ENCODE assay signal across 12 cellular contexts in genomic region chr6:8499540-8499939, GRCh38.
A peak's percentile ranks its signal among the peaks of the same experiment; 100 is the strongest.
DNase-seq lines count a peak whose midpoint lies in the region; ATAC-seq, FAIRE-seq and TF ChIP-seq lines count a peak whose summit lies in the region.
"Had no signal": no experiment of that assay in that cellular context is flagged by ENCODE, and none has a peak within 500 bp of the region (broad histone marks: within the 10 kb centered on the region; RNA-seq: fewer than 3 reads in every experiment).

No MANE protein-coding gene starts in this region.

- DNase-seq in GM12865 (ENCODE audit: low read depth) (no peak), PC-9 (peak in 1 of 2 experiments; percentile 8), foreskin melanocyte (peak; percentile 38), H54 (ENCODE audit: insufficient read length, low spot score) (no peak), NCI-H774 (lab: John Stamatoyannopoulos, UW) (no peak)
- DNase-seq in stimulated activated naive B cell treated with anti-CD40 and anti-IgM and Interleukin-4, amounts not matched to agents 10 μg/mL and 1 μg/mL and 100 μg/mL, for 72 hours, result no peak
- DNase-seq: activated CD4-positive, alpha-beta T cell treated with anti-CD3 and anti-CD28 coated beads, Interleukin-2, amount 50 U/mL, for 4 hours; effector memory CD4-positive, alpha-beta T cell; HCEC 1CT; NCI-H1694 treated with DMSO at 0.1 percent for 48 hours had no signal

- no peaks in the 10 kb centered on the region for H3K27me3 ChIP-seq in PC-9 (ENCODE audit: insufficient read depth, low read depth)

- no peaks in the 10 kb centered on the region for H3K9me3 ChIP-seq in PC-9 (ENCODE audit: insufficient read depth, low read depth)

- H4K20me1 ChIP-seq in PC-9 (ENCODE audit: insufficient read depth), result no peaks in the 10 kb centered on the region

- intact Hi-C loops in PC-9 (cut with micrococcal nuclease; ENCODE audit: unreplicated experiment), result loop anchor here (2.0 kb wide), 1 partner anchor 1929 kb away; no protein-coding TSS in a partner anchor

- no peak for TF ChIP-seq POLR2A in H54 (IDR thresholded peaks at IDR 0.05; ENCODE audit: low read depth, low read length)

- no peaks in the 10 kb centered on the region for H3F3A ChIP-seq in PC-9 (ENCODE audit: insufficient read depth, low read depth)

- no peak for ATAC-seq in GM21529 (IDR thresholded peaks at IDR 0.05; ENCODE audit: unreplicated experiment)
- ATAC-seq in stimulated activated naive B cell treated with anti-CD40 and anti-IgM and Interleukin-4, amounts not matched to agents 10 μg/mL and 1 μg/mL and 100 μg/mL, for 72 hours (replicated peaks), result no peak

- no peak overlapping the region for H3K27ac ChIP-seq in 22Rv1
- H3K27ac ChIP-seq in PC-9, result no peak overlapping the region

- H3K4me3 Mint-ChIP-seq in stimulated activated naive B cell treated with anti-CD40 and anti-IgM and Interleukin-4, amounts not matched to agents 10 μg/mL and 1 μg/mL and 100 μg/mL, for 72 hours, result no peak overlapping the region

- no TSS peak for BruUV-seq in PC-9 (replicated peaks; lab: Mats Ljungman, UMichigan)

- H3K9me2 ChIP-seq in PC-9 (ENCODE audit: insufficient read depth), result no peaks in the 10 kb centered on the region

- TF ChIP-seq CTCF in 22Rv1 (IDR thresholded peaks at IDR 0.05), result peak; percentile 77
- TF ChIP-seq CTCF in GM12865 (IDR thresholded peaks at IDR 0.05; ENCODE audit: insufficient read depth, low read depth, low read length, missing control alignments), result peak; percentile 14
- peak; percentile 62 for TF ChIP-seq CTCF in PC-9 (conservative IDR thresholded peaks at IDR 0.05)

- peaks cover 0 to 8% of the 10 kb centered on the region in 2 donors for H3K9me3 Mint-ChIP-seq in stimulated activated naive B cell treated with anti-CD40 and anti-IgM and Interleukin-4, amounts not matched to agents 10 μg/mL and 1 μg/mL and 100 μg/mL, for 72 hours

- no peaks in the 10 kb centered on the region for H3K4me1 ChIP-seq in PC-9 (replicated peaks; ENCODE audit: insufficient read depth)

- no peaks in the 10 kb centered on the region for H3K36me3 Mint-ChIP-seq in stimulated activated naive B cell treated with anti-CD40 and anti-IgM and Interleukin-4, amounts not matched to agents 10 μg/mL and 1 μg/mL and 100 μg/mL, for 72 hours

- peaks cover 0 to 18% of the 10 kb centered on the region in 2 donors for H3K27me3 Mint-ChIP-seq in stimulated activated naive B cell treated with anti-CD40 and anti-IgM and Interleukin-4, amounts not matched to agents 10 μg/mL and 1 μg/mL and 100 μg/mL, for 72 hours

- H3K4me2 ChIP-seq in PC-9, result no peak overlapping the region

- POLR2A ChIA-PET in PC-9 (lab: Charles Lee; ENCODE audit: unreplicated experiment), result no interaction called here

- no peaks in the 10 kb centered on the region for H3K4me1 Mint-ChIP-seq in stimulated activated naive B cell treated with anti-CD40 and anti-IgM and Interleukin-4, amounts not matched to agents 10 μg/mL and 1 μg/mL and 100 μg/mL, for 72 hours

- no peaks in the 10 kb centered on the region for H3K36me3 ChIP-seq in PC-9 (ENCODE audit: low read depth)

- CTCF ChIA-PET in PC-9 (lab: Charles Lee), result interaction anchor here (0.6 to 1.1 kb wide), 2 partner anchors 383 to 1930 kb away, joined by 3 read pairs; no protein-coding TSS in a partner anchor

- H2AFZ ChIP-seq in PC-9, result no peak overlapping the region

- H3K79me2 ChIP-seq in PC-9 (ENCODE audit: low read depth), result no peaks in the 10 kb centered on the region

- FAIRE-seq in H54 (lab: Jason Lieb, UNC), result no peak

- no peak overlapping the region for H3K27ac Mint-ChIP-seq in stimulated activated naive B cell treated with anti-CD40 and anti-IgM and Interleukin-4, amounts not matched to agents 10 μg/mL and 1 μg/mL and 100 μg/mL, for 72 hours

- H3K4me3 ChIP-seq in GM12865 (ENCODE audit: low read depth, low read length) (no peak overlapping the region), PC-9 (no peak overlapping the region)

Comparison
In these comparisons a context has a peak if more than half of its experiments do, and no peak if none do; other contexts are left out.
1. CTCF ChIP-seq: peak in every context shown above with its lines; median percentile 77 in 22Rv1; 62 in PC-9; 14 in GM12865.